26 cellular contexts compared by ENCODE assay signal in the genomic region with DNA sequence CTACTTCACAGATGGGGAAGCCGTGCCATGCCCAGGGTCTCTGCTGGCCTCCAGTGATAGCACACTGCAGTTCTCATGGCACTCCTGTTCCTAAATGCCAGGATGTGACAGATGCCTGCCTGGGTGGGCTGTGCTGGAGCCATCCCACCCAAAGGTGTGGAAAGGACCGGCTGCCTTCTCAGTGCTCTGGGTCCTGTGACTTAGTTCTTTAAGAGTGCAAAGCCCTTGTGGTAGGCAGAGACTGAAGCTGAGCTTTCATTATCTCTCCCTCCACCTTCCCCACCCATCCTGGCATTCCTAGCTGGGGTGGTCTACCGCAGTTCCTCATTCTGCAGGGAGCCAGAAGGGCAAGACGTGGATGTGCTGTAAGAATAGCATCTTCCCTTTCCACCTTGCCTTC.
"Had no signal": no experiment of that assay in that cellular context is flagged by ENCODE, and none has a peak within 500 bp of the region (broad histone marks: within the 10 kb centered on the region; RNA-seq: fewer than 3 reads in every experiment).

No MANE protein-coding gene starts in this region.

- H3K4me1 ChIP-seq: left lung, lower lobe of right lung, stomach, testis, upper lobe of left lung, vagina had no signal

- ATAC-seq: left lung; lower lobe of right lung; naive thymus-derived CD4-positive, alpha-beta T cell; right cardiac atrium; sciatic nerve; stimulated activated naive CD8-positive, alpha-beta T cell treated with anti-CD3 and anti-CD28 coated beads, Interleukin-15, Interleukin-2, amounts not matched to agents 100 U/mL and 50 U/mL, for 24 hours had no signal

- H3K27me3 ChIP-seq: left lung, neutrophil, ovary, testis, thyroid gland, transverse colon, upper lobe of left lung, vagina had no signal

- H3K36me3 ChIP-seq: left lung, lower lobe of right lung, neutrophil, ovary, stomach, thyroid gland, transverse colon, upper lobe of left lung, vagina had no signal

- FAIRE-seq: islet of Langerhans, kidney had no signal

- DNase-seq: immature natural killer cell; kidney; left lung; lower lobe of right lung; mesendoderm; naive thymus-derived CD4-positive, alpha-beta T cell; occipital lobe; ovary; retina; right cardiac atrium; stimulated activated CD4-positive, alpha-beta T cell treated with anti-CD3 and anti-CD28 coated beads, Interleukin-12 subunit alpha, Interleukin-12 subunit beta, amount 100 ng/mL, for 4 hours; stimulated activated CD4-positive, alpha-beta T cell treated with anti-CD3 and anti-CD28 coated beads, Interleukin-15, amount 100 ng/mL, for 24 hours; stimulated activated CD4-positive, alpha-beta T cell treated with anti-CD3 and anti-CD28 coated beads, Interleukin-2, amount 100 ng/mL, for 24 hours; stimulated activated CD4-positive, alpha-beta T cell treated with anti-CD3 and anti-CD28 coated beads, Interleukin-4, amount 100 ng/mL, for 1 hour; stimulated activated naive B cell treated with anti-CD40 and anti-IgM and Interleukin-4, amounts not matched to agents 10 μg/mL and 1 μg/mL and 100 μg/mL, for 72 hours; stimulated activated naive CD8-positive, alpha-beta T cell treated with anti-CD3 and anti-CD28 coated beads, Interleukin-15, Interleukin-2, amounts not matched to agents 100 U/mL and 50 U/mL, for 24 hours; stomach; testis; thyroid gland; upper lobe of left lung had no signal

- H3K4me3 ChIP-seq: left lung, lower lobe of right lung, ovary, skin epidermis, stomach, testis, thyroid gland, transverse colon, upper lobe of left lung, vagina had no signal

- H3K9me3 ChIP-seq: left lung, lower lobe of right lung, neutrophil, ovary, stomach, testis, thyroid gland, transverse colon, upper lobe of left lung, vagina had no signal

- H3K27ac ChIP-seq: left lung, lower lobe of right lung, neutrophil, ovary, skin epidermis, stomach, testis, thyroid gland, transverse colon, upper lobe of left lung, vagina had no signal
